In the genomic region with DNA sequence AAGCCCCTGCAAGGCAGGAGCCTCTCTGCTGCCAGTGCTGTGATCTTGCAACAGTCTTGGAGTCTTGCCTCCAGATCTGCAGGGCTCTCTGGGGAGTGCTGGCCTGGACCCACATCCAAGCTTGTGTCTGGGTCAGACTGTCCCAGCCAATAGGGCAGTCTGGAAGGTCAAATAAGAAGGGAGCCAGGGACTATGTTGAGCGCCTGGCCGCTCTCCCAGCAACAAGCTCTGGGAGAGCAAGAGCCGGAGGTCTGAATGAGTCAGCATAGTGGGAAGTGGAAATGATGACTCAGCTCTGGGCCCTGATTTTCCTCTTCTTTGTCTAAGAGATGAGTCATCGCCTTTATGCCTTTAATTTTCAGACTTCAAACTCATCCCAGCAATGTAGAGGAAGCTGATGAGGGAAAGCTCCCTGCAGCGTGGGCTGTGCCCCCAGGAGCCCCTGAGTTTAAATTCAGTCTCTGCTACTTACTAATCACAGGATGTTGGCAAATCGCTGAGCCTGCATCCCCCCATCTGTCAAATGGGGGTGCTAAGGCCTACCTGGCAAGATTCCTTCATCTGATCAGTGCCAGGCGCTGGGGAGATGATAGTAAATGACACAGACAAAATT, we compare ENCODE assay signal across 1 cellular context.
A peak's percentile ranks its signal among the peaks of the same experiment; 100 is the strongest.
TF ChIP-seq lines count a peak whose summit lies in the region.

No MANE protein-coding gene starts in this region.

TF ChIP-seq in HepG2, 621 proteins besides CTCF, POLR2A, EP300 and RAD21 (continued from another document and continues in another):
- TF ChIP-seq, protein P1, sequence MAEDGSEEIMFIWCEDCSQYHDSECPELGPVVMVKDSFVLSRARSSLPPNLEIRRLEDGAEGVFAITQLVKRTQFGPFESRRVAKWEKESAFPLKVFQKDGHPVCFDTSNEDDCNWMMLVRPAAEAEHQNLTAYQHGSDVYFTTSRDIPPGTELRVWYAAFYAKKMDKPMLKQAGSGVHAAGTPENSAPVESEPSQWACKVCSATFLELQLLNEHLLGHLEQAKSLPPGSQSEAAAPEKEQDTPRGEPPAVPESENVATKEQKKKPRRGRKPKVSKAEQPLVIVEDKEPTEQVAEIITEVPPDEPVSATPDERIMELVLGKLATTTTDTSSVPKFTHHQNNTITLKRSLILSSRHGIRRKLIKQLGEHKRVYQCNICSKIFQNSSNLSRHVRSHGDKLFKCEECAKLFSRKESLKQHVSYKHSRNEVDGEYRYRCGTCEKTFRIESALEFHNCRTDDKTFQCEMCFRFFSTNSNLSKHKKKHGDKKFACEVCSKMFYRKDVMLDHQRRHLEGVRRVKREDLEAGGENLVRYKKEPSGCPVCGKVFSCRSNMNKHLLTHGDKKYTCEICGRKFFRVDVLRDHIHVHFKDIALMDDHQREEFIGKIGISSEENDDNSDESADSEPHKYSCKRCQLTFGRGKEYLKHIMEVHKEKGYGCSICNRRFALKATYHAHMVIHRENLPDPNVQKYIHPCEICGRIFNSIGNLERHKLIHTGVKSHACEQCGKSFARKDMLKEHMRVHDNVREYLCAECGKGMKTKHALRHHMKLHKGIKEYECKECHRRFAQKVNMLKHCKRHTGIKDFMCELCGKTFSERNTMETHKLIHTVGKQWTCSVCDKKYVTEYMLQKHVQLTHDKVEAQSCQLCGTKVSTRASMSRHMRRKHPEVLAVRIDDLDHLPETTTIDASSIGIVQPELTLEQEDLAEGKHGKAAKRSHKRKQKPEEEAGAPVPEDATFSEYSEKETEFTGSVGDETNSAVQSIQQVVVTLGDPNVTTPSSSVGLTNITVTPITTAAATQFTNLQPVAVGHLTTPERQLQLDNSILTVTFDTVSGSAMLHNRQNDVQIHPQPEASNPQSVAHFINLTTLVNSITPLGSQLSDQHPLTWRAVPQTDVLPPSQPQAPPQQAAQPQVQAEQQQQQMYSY (CRISPR knock-in tag; IDR thresholded peaks at IDR 0.05): no peak
- TF ChIP-seq, protein P2, sequence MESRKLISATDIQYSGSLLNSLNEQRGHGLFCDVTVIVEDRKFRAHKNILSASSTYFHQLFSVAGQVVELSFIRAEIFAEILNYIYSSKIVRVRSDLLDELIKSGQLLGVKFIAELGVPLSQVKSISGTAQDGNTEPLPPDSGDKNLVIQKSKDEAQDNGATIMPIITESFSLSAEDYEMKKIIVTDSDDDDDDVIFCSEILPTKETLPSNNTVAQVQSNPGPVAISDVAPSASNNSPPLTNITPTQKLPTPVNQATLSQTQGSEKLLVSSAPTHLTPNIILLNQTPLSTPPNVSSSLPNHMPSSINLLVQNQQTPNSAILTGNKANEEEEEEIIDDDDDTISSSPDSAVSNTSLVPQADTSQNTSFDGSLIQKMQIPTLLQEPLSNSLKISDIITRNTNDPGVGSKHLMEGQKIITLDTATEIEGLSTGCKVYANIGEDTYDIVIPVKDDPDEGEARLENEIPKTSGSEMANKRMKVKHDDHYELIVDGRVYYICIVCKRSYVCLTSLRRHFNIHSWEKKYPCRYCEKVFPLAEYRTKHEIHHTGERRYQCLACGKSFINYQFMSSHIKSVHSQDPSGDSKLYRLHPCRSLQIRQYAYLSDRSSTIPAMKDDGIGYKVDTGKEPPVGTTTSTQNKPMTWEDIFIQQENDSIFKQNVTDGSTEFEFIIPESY (CRISPR knock-in tag; IDR thresholded peaks at IDR 0.05): 0 out of 2 replicates have a peak, but pooled peaks have one; percentile 4
- TF ChIP-seq MTA1 (CRISPR knock-in tag; IDR thresholded peaks at IDR 0.05; ENCODE audit: borderline replicate concordance): peak; percentile 66; the same call in 1 of the 2 replicates
- TF ChIP-seq ZNF180 (CRISPR knock-in tag; IDR thresholded peaks at IDR 0.05; ENCODE audit: borderline replicate concordance, low read depth): no peak
- TF ChIP-seq, protein P3, sequence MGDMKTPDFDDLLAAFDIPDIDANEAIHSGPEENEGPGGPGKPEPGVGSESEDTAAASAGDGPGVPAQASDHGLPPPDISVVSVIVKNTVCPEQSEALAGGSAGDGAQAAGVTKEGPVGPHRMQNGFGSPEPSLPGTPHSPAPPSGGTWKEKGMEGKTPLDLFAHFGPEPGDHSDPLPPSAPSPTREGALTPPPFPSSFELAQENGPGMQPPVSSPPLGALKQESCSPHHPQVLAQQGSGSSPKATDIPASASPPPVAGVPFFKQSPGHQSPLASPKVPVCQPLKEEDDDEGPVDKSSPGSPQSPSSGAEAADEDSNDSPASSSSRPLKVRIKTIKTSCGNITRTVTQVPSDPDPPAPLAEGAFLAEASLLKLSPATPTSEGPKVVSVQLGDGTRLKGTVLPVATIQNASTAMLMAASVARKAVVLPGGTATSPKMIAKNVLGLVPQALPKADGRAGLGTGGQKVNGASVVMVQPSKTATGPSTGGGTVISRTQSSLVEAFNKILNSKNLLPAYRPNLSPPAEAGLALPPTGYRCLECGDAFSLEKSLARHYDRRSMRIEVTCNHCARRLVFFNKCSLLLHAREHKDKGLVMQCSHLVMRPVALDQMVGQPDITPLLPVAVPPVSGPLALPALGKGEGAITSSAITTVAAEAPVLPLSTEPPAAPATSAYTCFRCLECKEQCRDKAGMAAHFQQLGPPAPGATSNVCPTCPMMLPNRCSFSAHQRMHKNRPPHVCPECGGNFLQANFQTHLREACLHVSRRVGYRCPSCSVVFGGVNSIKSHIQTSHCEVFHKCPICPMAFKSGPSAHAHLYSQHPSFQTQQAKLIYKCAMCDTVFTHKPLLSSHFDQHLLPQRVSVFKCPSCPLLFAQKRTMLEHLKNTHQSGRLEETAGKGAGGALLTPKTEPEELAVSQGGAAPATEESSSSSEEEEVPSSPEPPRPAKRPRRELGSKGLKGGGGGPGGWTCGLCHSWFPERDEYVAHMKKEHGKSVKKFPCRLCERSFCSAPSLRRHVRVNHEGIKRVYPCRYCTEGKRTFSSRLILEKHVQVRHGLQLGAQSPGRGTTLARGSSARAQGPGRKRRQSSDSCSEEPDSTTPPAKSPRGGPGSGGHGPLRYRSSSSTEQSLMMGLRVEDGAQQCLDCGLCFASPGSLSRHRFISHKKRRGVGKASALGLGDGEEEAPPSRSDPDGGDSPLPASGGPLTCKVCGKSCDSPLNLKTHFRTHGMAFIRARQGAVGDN (CRISPR knock-in tag; IDR thresholded peaks at IDR 0.05): peak; percentile 34
- no peak for TF ChIP-seq ATF7-NPFF (CRISPR knock-in tag; IDR thresholded peaks at IDR 0.05; ENCODE audit: low read depth)
- no peak for TF ChIP-seq ZNF121 (CRISPR knock-in tag; IDR thresholded peaks at IDR 0.05)
- TF ChIP-seq, protein P4, sequence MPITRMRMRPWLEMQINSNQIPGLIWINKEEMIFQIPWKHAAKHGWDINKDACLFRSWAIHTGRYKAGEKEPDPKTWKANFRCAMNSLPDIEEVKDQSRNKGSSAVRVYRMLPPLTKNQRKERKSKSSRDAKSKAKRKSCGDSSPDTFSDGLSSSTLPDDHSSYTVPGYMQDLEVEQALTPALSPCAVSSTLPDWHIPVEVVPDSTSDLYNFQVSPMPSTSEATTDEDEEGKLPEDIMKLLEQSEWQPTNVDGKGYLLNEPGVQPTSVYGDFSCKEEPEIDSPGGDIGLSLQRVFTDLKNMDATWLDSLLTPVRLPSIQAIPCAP (CRISPR knock-in tag; IDR thresholded peaks at IDR 0.05; ENCODE audit: low read depth): no peak
- TF ChIP-seq ZNF780A (CRISPR knock-in tag; IDR thresholded peaks at IDR 0.05): no peak
- TF ChIP-seq DMAP1 (CRISPR knock-in tag; IDR thresholded peaks at IDR 0.05): peak; percentile 14; the same call in 1 of the 2 replicates
- TF ChIP-seq, protein P5, sequence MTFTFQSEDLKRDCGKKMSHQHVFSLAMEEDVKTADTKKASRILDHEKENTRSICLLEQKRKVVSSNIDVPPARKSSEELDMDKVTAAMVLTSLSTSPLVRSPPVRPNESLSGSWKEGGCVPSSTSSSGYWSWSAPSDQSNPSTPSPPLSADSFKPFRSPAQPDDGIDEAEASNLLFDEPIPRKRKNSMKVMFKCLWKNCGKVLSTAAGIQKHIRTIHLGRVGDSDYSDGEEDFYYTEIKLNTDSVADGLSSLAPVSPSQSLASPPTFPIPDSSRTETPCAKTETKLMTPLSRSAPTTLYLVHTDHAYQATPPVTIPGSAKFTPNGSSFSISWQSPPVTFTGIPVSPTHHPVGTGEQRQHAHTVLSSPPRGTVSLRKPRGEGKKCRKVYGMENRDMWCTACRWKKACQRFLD (CRISPR knock-in tag; IDR thresholded peaks at IDR 0.05; ENCODE audit: borderline replicate concordance): no peak
- TF ChIP-seq ZNF251 (CRISPR knock-in tag; IDR thresholded peaks at IDR 0.05): no peak
- peak; percentile 90 for TF ChIP-seq JUN (CRISPR knock-in tag; IDR thresholded peaks at IDR 0.05)
- no peak for TF ChIP-seq MEIS2 (CRISPR knock-in tag; IDR thresholded peaks at IDR 0.05)
- TF ChIP-seq, protein P6, sequence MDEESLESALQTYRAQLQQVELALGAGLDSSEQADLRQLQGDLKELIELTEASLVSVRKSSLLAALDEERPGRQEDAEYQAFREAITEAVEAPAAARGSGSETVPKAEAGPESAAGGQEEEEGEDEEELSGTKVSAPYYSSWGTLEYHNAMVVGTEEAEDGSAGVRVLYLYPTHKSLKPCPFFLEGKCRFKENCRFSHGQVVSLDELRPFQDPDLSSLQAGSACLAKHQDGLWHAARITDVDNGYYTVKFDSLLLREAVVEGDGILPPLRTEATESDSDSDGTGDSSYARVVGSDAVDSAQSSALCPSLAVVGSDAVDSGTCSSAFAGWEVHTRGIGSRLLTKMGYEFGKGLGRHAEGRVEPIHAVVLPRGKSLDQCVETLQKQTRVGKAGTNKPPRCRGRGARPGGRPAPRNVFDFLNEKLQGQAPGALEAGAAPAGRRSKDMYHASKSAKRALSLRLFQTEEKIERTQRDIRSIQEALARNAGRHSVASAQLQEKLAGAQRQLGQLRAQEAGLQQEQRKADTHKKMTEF (CRISPR knock-in tag; IDR thresholded peaks at IDR 0.05): peak; percentile 73
- TF ChIP-seq, protein P7, sequence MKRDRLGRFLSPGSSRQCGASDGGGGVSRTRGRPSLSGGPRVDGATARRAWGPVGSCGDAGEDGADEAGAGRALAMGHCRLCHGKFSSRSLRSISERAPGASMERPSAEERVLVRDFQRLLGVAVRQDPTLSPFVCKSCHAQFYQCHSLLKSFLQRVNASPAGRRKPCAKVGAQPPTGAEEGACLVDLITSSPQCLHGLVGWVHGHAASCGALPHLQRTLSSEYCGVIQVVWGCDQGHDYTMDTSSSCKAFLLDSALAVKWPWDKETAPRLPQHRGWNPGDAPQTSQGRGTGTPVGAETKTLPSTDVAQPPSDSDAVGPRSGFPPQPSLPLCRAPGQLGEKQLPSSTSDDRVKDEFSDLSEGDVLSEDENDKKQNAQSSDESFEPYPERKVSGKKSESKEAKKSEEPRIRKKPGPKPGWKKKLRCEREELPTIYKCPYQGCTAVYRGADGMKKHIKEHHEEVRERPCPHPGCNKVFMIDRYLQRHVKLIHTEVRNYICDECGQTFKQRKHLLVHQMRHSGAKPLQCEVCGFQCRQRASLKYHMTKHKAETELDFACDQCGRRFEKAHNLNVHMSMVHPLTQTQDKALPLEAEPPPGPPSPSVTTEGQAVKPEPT (CRISPR knock-in tag; IDR thresholded peaks at IDR 0.05; ENCODE audit: low read depth): peak; percentile 68
- TF ChIP-seq, protein P8, sequence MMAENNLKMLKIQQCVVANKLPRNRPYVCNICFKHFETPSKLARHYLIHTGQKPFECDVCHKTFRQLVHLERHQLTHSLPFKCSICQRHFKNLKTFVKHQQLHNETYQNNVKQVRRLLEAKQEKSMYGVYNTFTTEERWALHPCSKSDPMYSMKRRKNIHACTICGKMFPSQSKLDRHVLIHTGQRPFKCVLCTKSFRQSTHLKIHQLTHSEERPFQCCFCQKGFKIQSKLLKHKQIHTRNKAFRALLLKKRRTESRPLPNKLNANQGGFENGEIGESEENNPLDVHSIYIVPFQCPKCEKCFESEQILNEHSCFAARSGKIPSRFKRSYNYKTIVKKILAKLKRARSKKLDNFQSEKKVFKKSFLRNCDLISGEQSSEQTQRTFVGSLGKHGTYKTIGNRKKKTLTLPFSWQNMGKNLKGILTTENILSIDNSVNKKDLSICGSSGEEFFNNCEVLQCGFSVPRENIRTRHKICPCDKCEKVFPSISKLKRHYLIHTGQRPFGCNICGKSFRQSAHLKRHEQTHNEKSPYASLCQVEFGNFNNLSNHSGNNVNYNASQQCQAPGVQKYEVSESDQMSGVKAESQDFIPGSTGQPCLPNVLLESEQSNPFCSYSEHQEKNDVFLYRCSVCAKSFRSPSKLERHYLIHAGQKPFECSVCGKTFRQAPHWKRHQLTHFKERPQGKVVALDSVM (CRISPR knock-in tag; IDR thresholded peaks at IDR 0.05): no peak
- TF ChIP-seq, protein P9, sequence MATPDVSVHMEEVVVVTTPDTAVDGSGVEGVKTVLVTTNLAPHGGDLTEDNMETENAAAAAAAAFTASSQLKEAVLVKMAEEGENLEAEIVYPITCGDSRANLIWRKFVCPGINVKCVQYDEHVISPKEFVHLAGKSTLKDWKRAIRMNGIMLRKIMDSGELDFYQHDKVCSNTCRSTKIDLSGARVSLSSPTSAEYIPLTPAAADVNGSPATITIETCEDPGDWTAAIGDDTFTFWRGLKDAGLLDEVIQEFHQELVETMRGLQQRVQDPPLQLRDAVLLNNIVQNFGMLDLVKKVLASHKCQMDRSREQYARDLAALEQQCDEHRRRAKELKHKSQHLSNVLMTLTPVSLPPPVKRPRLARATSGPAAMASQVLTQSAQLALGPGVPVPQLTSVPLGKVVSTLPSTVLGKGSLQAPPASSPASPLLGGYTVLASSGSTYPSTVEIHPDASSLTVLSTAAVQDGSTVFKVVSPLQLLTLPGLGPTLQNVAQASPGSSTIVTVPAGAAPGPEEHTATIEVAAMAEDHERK (CRISPR knock-in tag; IDR thresholded peaks at IDR 0.05; ENCODE audit: low read depth): no peak
- TF ChIP-seq ZNF543 (CRISPR knock-in tag; IDR thresholded peaks at IDR 0.05): no peak
- TF ChIP-seq KDM2A (CRISPR knock-in tag; IDR thresholded peaks at IDR 0.05; ENCODE audit: borderline replicate concordance, low read depth): peak; percentile 53; the same call in 1 of the 2 replicates
- no peak for TF ChIP-seq REXO4 (CRISPR knock-in tag; IDR thresholded peaks at IDR 0.05; ENCODE audit: borderline replicate concordance)
- TF ChIP-seq, protein P10, sequence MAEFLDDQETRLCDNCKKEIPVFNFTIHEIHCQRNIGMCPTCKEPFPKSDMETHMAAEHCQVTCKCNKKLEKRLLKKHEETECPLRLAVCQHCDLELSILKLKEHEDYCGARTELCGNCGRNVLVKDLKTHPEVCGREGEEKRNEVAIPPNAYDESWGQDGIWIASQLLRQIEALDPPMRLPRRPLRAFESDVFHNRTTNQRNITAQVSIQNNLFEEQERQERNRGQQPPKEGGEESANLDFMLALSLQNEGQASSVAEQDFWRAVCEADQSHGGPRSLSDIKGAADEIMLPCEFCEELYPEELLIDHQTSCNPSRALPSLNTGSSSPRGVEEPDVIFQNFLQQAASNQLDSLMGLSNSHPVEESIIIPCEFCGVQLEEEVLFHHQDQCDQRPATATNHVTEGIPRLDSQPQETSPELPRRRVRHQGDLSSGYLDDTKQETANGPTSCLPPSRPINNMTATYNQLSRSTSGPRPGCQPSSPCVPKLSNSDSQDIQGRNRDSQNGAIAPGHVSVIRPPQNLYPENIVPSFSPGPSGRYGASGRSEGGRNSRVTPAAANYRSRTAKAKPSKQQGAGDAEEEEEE (CRISPR knock-in tag; IDR thresholded peaks at IDR 0.05; ENCODE audit: borderline replicate concordance): no peak
- TF ChIP-seq MED8 (CRISPR knock-in tag; IDR thresholded peaks at IDR 0.05; ENCODE audit: insufficient replicate concordance): no peak
- no peak; the same call in 1 of the 2 replicates for TF ChIP-seq SP140L (CRISPR knock-in tag; IDR thresholded peaks at IDR 0.05; ENCODE audit: borderline replicate concordance)
- TF ChIP-seq, protein P11, sequence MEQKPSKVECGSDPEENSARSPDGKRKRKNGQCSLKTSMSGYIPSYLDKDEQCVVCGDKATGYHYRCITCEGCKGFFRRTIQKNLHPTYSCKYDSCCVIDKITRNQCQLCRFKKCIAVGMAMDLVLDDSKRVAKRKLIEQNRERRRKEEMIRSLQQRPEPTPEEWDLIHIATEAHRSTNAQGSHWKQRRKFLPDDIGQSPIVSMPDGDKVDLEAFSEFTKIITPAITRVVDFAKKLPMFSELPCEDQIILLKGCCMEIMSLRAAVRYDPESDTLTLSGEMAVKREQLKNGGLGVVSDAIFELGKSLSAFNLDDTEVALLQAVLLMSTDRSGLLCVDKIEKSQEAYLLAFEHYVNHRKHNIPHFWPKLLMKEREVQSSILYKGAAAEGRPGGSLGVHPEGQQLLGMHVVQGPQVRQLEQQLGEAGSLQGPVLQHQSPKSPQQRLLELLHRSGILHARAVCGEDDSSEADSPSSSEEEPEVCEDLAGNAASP (CRISPR knock-in tag; IDR thresholded peaks at IDR 0.05; ENCODE audit: borderline replicate concordance): no peak
- peak; percentile 73; the same call in 1 of the 2 replicates for TF ChIP-seq HDAC2 (CRISPR knock-in tag; IDR thresholded peaks at IDR 0.05)
